ENCODE assay signal across 14 cellular contexts in genomic region chr1:245683377-245683716, GRCh38.
DNase-seq lines count a peak whose midpoint lies in the region; ATAC-seq and TF ChIP-seq lines count a peak whose summit lies in the region.
"Had no signal": no experiment of that assay in that cellular context is flagged by ENCODE, and none has a peak within 500 bp of the region (broad histone marks: within the 10 kb centered on the region; RNA-seq: fewer than 3 reads in every experiment).

No MANE protein-coding gene starts in this region.

- peak overlapping the region in 1 of 2 experiments; percentile 98; a peak in 2 of 4 replicates for H3K27ac ChIP-seq in SK-N-SH (ENCODE audit: low read depth in 2 of 2, low read length in 1 of 2)
- peak overlapping the region; percentile 19 for H3K27ac ChIP-seq in hepatocyte
- H3K27ac ChIP-seq in smooth muscle cell (ENCODE audit: low read depth): peak overlapping the region; percentile 37

- no peaks in the 10 kb centered on the region for H3K27me3 ChIP-seq in SK-N-SH (ENCODE audit: insufficient read depth)
- no peaks in the 10 kb centered on the region for H3K27me3 ChIP-seq in hepatocyte
- no peaks in the 10 kb centered on the region for H3K27me3 ChIP-seq in smooth muscle cell (ENCODE audit: low read depth)

- peaks cover 0 to 47% of the 10 kb centered on the region in 2 experiments for H3K36me3 ChIP-seq in SK-N-SH (replicated peaks in 1 of 2; ENCODE audit: control insufficient read depth in 1 of 2, insufficient read depth in 2 of 2, low read length in 1 of 2)
- no peaks in the 10 kb centered on the region for H3K36me3 ChIP-seq in hepatocyte (replicated peaks; ENCODE audit: insufficient read depth, low read depth)
- H3K36me3 ChIP-seq in smooth muscle cell (ENCODE audit: low read depth): no peaks in the 10 kb centered on the region

- no peak overlapping the region for H3K4me3 ChIP-seq in SK-N-SH (ENCODE audit: low read depth in 2 of 2, low read length in 1 of 2)
- H3K4me3 ChIP-seq in hepatocyte: no peak overlapping the region
- no peak overlapping the region for H3K4me3 ChIP-seq in smooth muscle cell
- H3K4me3 ChIP-seq: K562 had no signal

- H3F3A ChIP-seq in SK-N-SH (replicated peaks; ENCODE audit: insufficient read depth) (no peaks in the 10 kb centered on the region), smooth muscle cell (ENCODE audit: low read depth) (no peaks in the 10 kb centered on the region)

- peaks cover 0 to 37% of the 10 kb centered on the region in 2 experiments; a peak in 2 of 4 replicates for H3K4me1 ChIP-seq in SK-N-SH (ENCODE audit: control insufficient read depth in 1 of 2, insufficient read depth in 2 of 2, low read depth in 1 of 2, low read length in 1 of 2)
- H3K4me1 ChIP-seq in hepatocyte (ENCODE audit: insufficient read depth): peaks cover 9% of the 10 kb centered on the region
- no peaks in the 10 kb centered on the region for H3K4me1 ChIP-seq in smooth muscle cell (ENCODE audit: low read depth)

- H4K20me1 ChIP-seq in SK-N-SH (ENCODE audit: insufficient read depth) (no peaks in the 10 kb centered on the region), hepatocyte (ENCODE audit: insufficient read depth, poor library complexity, severe bottlenecking) (no peaks in the 10 kb centered on the region), smooth muscle cell (ENCODE audit: low read depth) (no peaks in the 10 kb centered on the region)

- CTCF ChIA-PET in SK-N-SH (lab: Yijun Ruan, JAX): no interaction called here

- H3K4me2 ChIP-seq in SK-N-SH (no peak overlapping the region), hepatocyte (peak overlapping the region; percentile 23), smooth muscle cell (no peak overlapping the region)

- TF ChIP-seq CTCF in SK-N-SH (IDR thresholded peaks at IDR 0.05) (no peak), hepatocyte (IDR thresholded peaks at IDR 0.05; ENCODE audit: poor library complexity) (no peak), smooth muscle cell (IDR thresholded peaks at IDR 0.05; ENCODE audit: borderline replicate concordance, insufficient read depth, poor library complexity, severe bottlenecking) (no peak)

- TF ChIP-seq EP300 in SK-N-SH (IDR thresholded peaks at IDR 0.05; ENCODE audit: borderline replicate concordance in 1 of 2, low read depth in 1 of 2, low read length in 1 of 2): no peak

- 88% methylated on average over 4 of the region's 4 CpGs for WGBS in SK-N-SH (ENCODE audit: low lambda C conversion rate)
- 41% methylated on average over 4 of the region's 4 CpGs for WGBS in hepatocyte (ENCODE audit: low lambda C conversion rate, missing lambda C conversion rate)
- WGBS in smooth muscle cell (ENCODE audit: low lambda C conversion rate): 61% methylated on average over 4 of the region's 4 CpGs

- POLR2A ChIA-PET in SK-N-SH (lab: Yijun Ruan, JAX): interaction anchor here (0.8 to 1.2 kb wide), 3 partner anchors 70 to 528 kb away, joined by 3 to 5 read pairs (median 3); partner anchors contain the start of gene KIF26B

- H2AFZ ChIP-seq in SK-N-SH (ENCODE audit: low read depth) (no peak overlapping the region), hepatocyte (no peak overlapping the region), smooth muscle cell (ENCODE audit: low read depth) (no peak overlapping the region)

- DNase-seq in SK-N-SH (no peak), NCI-H1092 (lab: John Stamatoyannopoulos, UW) (peak; percentile 65), hepatocyte (ENCODE audit: low spot score) (no peak), smooth muscle cell (lab: John Stamatoyannopoulos, UW; ENCODE audit: unreplicated experiment) (no peak), SIG-M5 (lab: John Stamatoyannopoulos, UW) (no peak), activated T-cell treated with anti-CD3 and anti-CD28 coated beads for 4 hours (no peak)
- DNase-seq: COR-L47, NCI-H1105, NCI-H187 treated with DMSO at 0.1 percent for 48 hours, NCI-H524, RPMI8226 had no signal

- no peaks in the 10 kb centered on the region for H3K9me2 ChIP-seq in SK-N-SH
- H3K9me2 ChIP-seq in hepatocyte (replicated peaks; ENCODE audit: insufficient read depth): no peaks in the 10 kb centered on the region

- TF ChIP-seq RAD21 in SK-N-SH (IDR thresholded peaks at IDR 0.05; ENCODE audit: low read length): no peak

- ATAC-seq in SK-N-SH treated with all-trans-retinoic acid at 6 μM for 48 hours (peak; percentile 10; the same call in 2 of the 3 replicates), HG03460 (IDR thresholded peaks at IDR 0.05; ENCODE audit: unreplicated experiment) (no peak)
- ATAC-seq: K562 had no signal

- H3K9me3 ChIP-seq in SK-N-SH: no peaks in the 10 kb centered on the region
- no peaks in the 10 kb centered on the region for H3K9me3 ChIP-seq in hepatocyte (ENCODE audit: low read depth)
- no peaks in the 10 kb centered on the region for H3K9me3 ChIP-seq in smooth muscle cell (replicated peaks; ENCODE audit: low read depth)

- H3K9ac ChIP-seq in SK-N-SH (no peak overlapping the region), smooth muscle cell (ENCODE audit: low read depth) (no peak overlapping the region)

- H3K79me2 ChIP-seq in SK-N-SH (ENCODE audit: insufficient read depth): no peaks in the 10 kb centered on the region
- no peaks in the 10 kb centered on the region for H3K79me2 ChIP-seq in hepatocyte
- H3K79me2 ChIP-seq in smooth muscle cell (ENCODE audit: low read depth): no peaks in the 10 kb centered on the region

TF ChIP-seq in SK-N-SH treated with all-trans-retinoic acid at 6 μM for 48 hours, 23 proteins besides CTCF, POLR2A, EP300 and RAD21 (continues in another document):
- no peak for TF ChIP-seq ISL1 (CRISPR knock-in tag; IDR thresholded peaks at IDR 0.05)
- no peak for TF ChIP-seq ZNF565 (CRISPR knock-in tag; conservative IDR thresholded peaks at IDR 0.05; ENCODE audit: low read depth)
- TF ChIP-seq ZC3H10 (CRISPR knock-in tag; IDR thresholded peaks at IDR 0.05): no peak
- no peak for TF ChIP-seq ZFP3 (CRISPR knock-in tag; IDR thresholded peaks at IDR 0.05)
- TF ChIP-seq, protein P1, sequence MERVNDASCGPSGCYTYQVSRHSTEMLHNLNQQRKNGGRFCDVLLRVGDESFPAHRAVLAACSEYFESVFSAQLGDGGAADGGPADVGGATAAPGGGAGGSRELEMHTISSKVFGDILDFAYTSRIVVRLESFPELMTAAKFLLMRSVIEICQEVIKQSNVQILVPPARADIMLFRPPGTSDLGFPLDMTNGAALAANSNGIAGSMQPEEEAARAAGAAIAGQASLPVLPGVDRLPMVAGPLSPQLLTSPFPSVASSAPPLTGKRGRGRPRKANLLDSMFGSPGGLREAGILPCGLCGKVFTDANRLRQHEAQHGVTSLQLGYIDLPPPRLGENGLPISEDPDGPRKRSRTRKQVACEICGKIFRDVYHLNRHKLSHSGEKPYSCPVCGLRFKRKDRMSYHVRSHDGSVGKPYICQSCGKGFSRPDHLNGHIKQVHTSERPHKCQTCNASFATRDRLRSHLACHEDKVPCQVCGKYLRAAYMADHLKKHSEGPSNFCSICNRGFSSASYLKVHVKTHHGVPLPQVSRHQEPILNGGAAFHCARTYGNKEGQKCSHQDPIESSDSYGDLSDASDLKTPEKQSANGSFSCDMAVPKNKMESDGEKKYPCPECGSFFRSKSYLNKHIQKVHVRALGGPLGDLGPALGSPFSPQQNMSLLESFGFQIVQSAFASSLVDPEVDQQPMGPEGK (CRISPR knock-in tag; IDR thresholded peaks at IDR 0.05; ENCODE audit: borderline replicate concordance): no peak

TF ChIP-seq in SK-N-SH, 30 proteins besides CTCF, POLR2A, EP300 and RAD21:
- no peak for TF ChIP-seq USF2 (IDR thresholded peaks at IDR 0.05; ENCODE audit: borderline replicate concordance, low read depth, low read length)
- TF ChIP-seq SIN3A (IDR thresholded peaks at IDR 0.05; ENCODE audit: borderline replicate concordance, low read depth, low read length): no peak
- TF ChIP-seq ZBTB33 (IDR thresholded peaks at IDR 0.05; ENCODE audit: borderline replicate concordance, low read depth): no peak
TF ChIP-seq in SK-N-SH: peak in this region for 0.
